In the genomic region with DNA sequence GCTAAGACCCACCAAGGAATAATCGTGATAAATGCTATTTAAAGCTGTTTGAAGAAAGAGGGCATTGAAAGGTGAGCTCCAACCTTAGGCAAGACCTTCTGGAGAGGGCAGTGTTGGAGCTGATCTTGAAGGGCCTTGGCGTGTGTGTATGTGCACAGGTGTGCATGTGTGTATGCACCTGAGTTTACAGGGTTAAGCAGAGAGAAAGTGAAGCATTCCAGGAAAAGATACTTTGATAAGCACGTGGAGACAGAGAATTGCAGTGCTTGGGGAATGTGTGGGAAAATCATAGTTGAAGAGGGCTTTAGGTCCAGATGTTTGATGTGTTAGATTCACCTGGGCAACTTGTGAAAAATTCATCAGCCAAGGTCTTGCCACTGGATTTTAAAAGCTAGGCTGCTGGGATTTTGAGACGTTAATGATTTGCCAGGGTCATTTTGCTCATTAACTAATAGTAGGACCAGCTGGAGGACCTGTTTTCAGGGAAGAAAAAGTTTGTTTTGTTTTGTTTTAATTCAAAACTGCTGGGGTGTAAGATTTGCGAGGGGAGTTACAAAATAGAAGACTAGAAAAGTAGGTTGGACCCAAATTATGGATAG, we compare ENCODE assay signal across 14 cellular contexts.
"Had no signal": no experiment of that assay in that cellular context is flagged by ENCODE, and none has a peak within 500 bp of the region (broad histone marks: within the 10 kb centered on the region; RNA-seq: fewer than 3 reads in every experiment).

No MANE protein-coding gene starts in this region.

- H3K4me1 Mint-ChIP-seq: neural progenitor cell had no signal

- H3K27ac ChIP-seq: foreskin keratinocyte, neural progenitor cell, ovary, tibial artery had no signal

- H3K9ac ChIP-seq: neural progenitor cell had no signal

- H3K36me3 Mint-ChIP-seq: neural progenitor cell had no signal

- H3K27ac Mint-ChIP-seq: activated naive CD8-positive, alpha-beta T cell treated with anti-CD3 and anti-CD28 coated beads, Interleukin-2, amount 10 ng/mL, durations not matched to agents 7 days and 5 days; neural progenitor cell had no signal

- H3K27me3 ChIP-seq: foreskin keratinocyte, neural progenitor cell, ovary, tibial artery had no signal

- H3K9me3 ChIP-seq: ovary had no signal

- H3K4me1 ChIP-seq: foreskin keratinocyte, neural progenitor cell, tibial artery had no signal

- H2AFZ ChIP-seq: neural progenitor cell had no signal

- DNase-seq: activated CD4-positive, alpha-beta T cell treated with anti-CD3 and anti-CD28 coated beads, Interleukin-2, amount 50 U/mL, for 1 hour; activated CD4-positive, CD25-positive, alpha-beta regulatory T cell; activated naive CD4-positive, alpha-beta T cell; activated naive CD8-positive, alpha-beta T cell treated with anti-CD3 and anti-CD28 coated beads, Interleukin-2, amount 10 ng/mL, durations not matched to agents 7 days and 5 days; anterior cingulate cortex; cortex of kidney; effector CD4-positive, alpha-beta T cell; foreskin keratinocyte; glutamatergic neuron; ovary; stimulated activated naive CD4-positive, alpha-beta T cell; tibial artery had no signal

- ATAC-seq: foreskin keratinocyte had no signal

- H3K36me3 ChIP-seq: neural progenitor cell, ovary, tibial artery had no signal

- H3K4me3 Mint-ChIP-seq: activated naive CD8-positive, alpha-beta T cell treated with anti-CD3 and anti-CD28 coated beads, Interleukin-2, amount 10 ng/mL, durations not matched to agents 7 days and 5 days; neural progenitor cell had no signal

- H3K4me2 ChIP-seq: neural progenitor cell had no signal

- H3K4me3 ChIP-seq: lung, neural progenitor cell, ovary, tibial artery had no signal
